ENCODE assay signal across 8 cellular contexts in genomic region chr5:27472000-27472763, GRCh38.
DNase-seq lines count a peak whose midpoint lies in the region; ATAC-seq and TF ChIP-seq lines count a peak whose summit lies in the region.

No MANE protein-coding gene starts in this region.

- intact Hi-C loops in gastrocnemius medialis (cut with DNase I; ENCODE audit: low total_unique reads) = no loop called here

- no peaks in the 10 kb centered on the region for H3K36me3 ChIP-seq in gastrocnemius medialis

- DNase-seq in CMK (ENCODE audit: low read depth) = peak; percentile 5
- DNase-seq in SIG-M5 treated with dmso at 0.1 percent for 504 hours (lab: John Stamatoyannopoulos, UW; ENCODE audit: unreplicated experiment) = peak; percentile 99
- peak; percentile 64 for DNase-seq in iPS-NIHi7 (ENCODE audit: extremely low spot score)
- no peak for DNase-seq in gastrocnemius medialis
- DNase-seq in cerebellar nuclear complex (lab: John Stamatoyannopoulos, UW) = no peak
- DNase-seq in activated T-cell treated with anti-CD3 and anti-CD28 coated beads, Interleukin-2, amount 50 U/mL, for 48 hours = no peak

- H3K4me1 ChIP-seq in gastrocnemius medialis = no peaks in the 10 kb centered on the region

- peak; percentile 88 for ATAC-seq in GM18873 (IDR thresholded peaks at IDR 0.05; ENCODE audit: low FRiP score, unreplicated experiment)
- peak; percentile 87 for ATAC-seq in HG03064 (IDR thresholded peaks at IDR 0.05; ENCODE audit: low read depth, unreplicated experiment)
- no peak for ATAC-seq in gastrocnemius medialis

- in situ Hi-C loops in gastrocnemius medialis (cut with MboI; ENCODE audit: low sequenced_read_pairs in 4 of 4) = no loop called here

- no peak for TF ChIP-seq POLR2A in gastrocnemius medialis (IDR thresholded peaks at IDR 0.05)

- no peak overlapping the region for H3K27ac ChIP-seq in gastrocnemius medialis

- H3K27me3 ChIP-seq in gastrocnemius medialis = no peaks in the 10 kb centered on the region

- no peak overlapping the region for H3K4me3 ChIP-seq in gastrocnemius medialis

- H3K9me3 ChIP-seq in gastrocnemius medialis = no peaks in the 10 kb centered on the region

- TF ChIP-seq CTCF in gastrocnemius medialis (IDR thresholded peaks at IDR 0.05 in 4 of 5, conservative IDR thresholded peaks at IDR 0.05 in 1 of 5) = no peak

Comparison
In these comparisons a context has a peak if more than half of its experiments do, and no peak if none do; other contexts are left out.
1. DNase-seq: peak in CMK (single experiment), SIG-M5 treated with dmso at 0.1 percent for 504 hours (single experiment) and iPS-NIHi7 (single experiment); none in gastrocnemius medialis (0 of 2), cerebellar nuclear complex (0 of 2) and activated T-cell treated with anti-CD3 and anti-CD28 coated beads, Interleukin-2, amount 50 U/mL, for 48 hours (0 of 2).
2. ATAC-seq: peak in GM18873 (single experiment) and HG03064 (single experiment); none in gastrocnemius medialis (0 of 2).